Comparison of ENCODE assay signal across 1 cellular context in genomic region chr19:752652-753517, GRCh38.
A peak's percentile ranks its signal among the peaks of the same experiment; 100 is the strongest.
TF ChIP-seq lines count a peak whose summit lies in the region.

No MANE protein-coding gene starts in this region.

TF ChIP-seq in K562, 482 proteins besides CTCF, POLR2A, EP300 and RAD21:
- peak; percentile 52 for TF ChIP-seq ZFP36 (IDR thresholded peaks at IDR 0.05; ENCODE audit: low read depth, low read length, partially characterized antibody)
- no peak for TF ChIP-seq MCM2 (IDR thresholded peaks at IDR 0.05; ENCODE audit: low read depth)
- no peak for TF ChIP-seq ZNF561 (CRISPR knock-in tag; conservative IDR thresholded peaks at IDR 0.05)
- TF ChIP-seq CBX1 (IDR thresholded peaks at IDR 0.05; ENCODE audit: low read depth): no peak
- 0 out of 2 replicates have a peak, but pooled peaks have one; percentile 26 for TF ChIP-seq CREM (IDR thresholded peaks at IDR 0.05; ENCODE audit: low read depth)
- TF ChIP-seq NR4A1 (CRISPR knock-in tag; IDR thresholded peaks at IDR 0.05): no peak
- TF ChIP-seq NR4A1 (tag; IDR thresholded peaks at IDR 0.05): no peak
- no peak for TF ChIP-seq NFIX (CRISPR knock-in tag; IDR thresholded peaks at IDR 0.05; ENCODE audit: low read depth)
- peak; percentile 76 for TF ChIP-seq TFAP4 (CRISPR knock-in tag; IDR thresholded peaks at IDR 0.05; ENCODE audit: borderline replicate concordance)
- 0 out of 2 replicates have a peak, but pooled peaks have one; percentile 35 for TF ChIP-seq MITF (IDR thresholded peaks at IDR 0.05)
- TF ChIP-seq AFF1 (IDR thresholded peaks at IDR 0.05; ENCODE audit: low read depth in 1 of 2, partially characterized antibody in 2 of 2): no peak
- peak; percentile 99 for TF ChIP-seq ZKSCAN8 (CRISPR knock-in tag; IDR thresholded peaks at IDR 0.05)
- peak; percentile 48 for TF ChIP-seq ZNF384 (IDR thresholded peaks at IDR 0.05; ENCODE audit: low read depth, low read length)
- TF ChIP-seq DPF2 (IDR thresholded peaks at IDR 0.05): 0 out of 2 replicates have a peak, but pooled peaks have one; percentile 15
- no peak for TF ChIP-seq ADNP (tag; IDR thresholded peaks at IDR 0.05)
- no peak for TF ChIP-seq ATF1 (CRISPR knock-in tag; IDR thresholded peaks at IDR 0.05)
- TF ChIP-seq ATF1 (tag; IDR thresholded peaks at IDR 0.05): 0 out of 2 replicates have a peak, but pooled peaks have one; percentile 36
- TF ChIP-seq YY1 (IDR thresholded peaks at IDR 0.05; ENCODE audit: borderline replicate concordance in 1 of 3, control insufficient read depth in 1 of 3, extremely low read depth in 1 of 3, insufficient read depth in 3 of 3, insufficient read length in 1 of 3, insufficient replicate concordance in 2 of 3, low read depth in 1 of 3, low read length in 2 of 3): no peak
